8 cellular contexts compared by ENCODE assay signal in genomic region chr5:94111209-94112004, GRCh38.
DNase-seq lines count a peak whose midpoint lies in the region; ATAC-seq, FAIRE-seq and TF ChIP-seq lines count a peak whose summit lies in the region.

No MANE protein-coding gene starts in this region.

- H3K36me3 ChIP-seq in adipocyte (ENCODE audit: control insufficient read depth, insufficient read depth, low read length, severe bottlenecking) (no peaks in the 10 kb centered on the region), trophoblast cell (ENCODE audit: control insufficient read depth in 1 of 2, insufficient read depth in 2 of 2, low read length in 2 of 2) (no peaks in the 10 kb centered on the region), transverse colon (no peaks in the 10 kb centered on the region)

- FAIRE-seq in GM12891 (lab: Jason Lieb, UNC) = peak; percentile 96

- DNase-seq in GM12891 (ENCODE audit: insufficient read length, low spot score) = peak; percentile 71
- DNase-seq in NCI-H1417 (lab: John Stamatoyannopoulos, UW) = peak; percentile 82 to 93 (median 92)
- peak; percentile 72 to 96 for DNase-seq in SW 1271 (lab: John Stamatoyannopoulos, UW)
- peak; percentile 97 for DNase-seq in adipocyte (ENCODE audit: low read depth)
- DNase-seq in cardiac septum (ENCODE audit: low spot score) = peak; percentile 97
- peak; percentile 95 to 97 for DNase-seq in trophoblast cell
- DNase-seq in transverse colon = peak; percentile 96

- in situ Hi-C loops in transverse colon (cut with MboI; ENCODE audit: low pct_ligation_motif_present in 1 of 4, low pct_unique_long_range_greater_than_20kb in 1 of 4, low sequenced_read_pairs in 3 of 4) = no loop called here

- H3K9me3 ChIP-seq in adipocyte (ENCODE audit: control insufficient read depth, low read length) (peaks cover 4% of the 10 kb centered on the region), trophoblast cell (ENCODE audit: insufficient read depth, low read depth, low read length) (peaks cover 2% of the 10 kb centered on the region), transverse colon (peaks cover 0 to 3% of the 10 kb centered on the region in 2 donors)

- H2BK12ac ChIP-seq in trophoblast cell (ENCODE audit: low read length) = no peak overlapping the region

- H2BK120ac ChIP-seq in trophoblast cell (ENCODE audit: insufficient read depth, low read length, poor library complexity) = peak overlapping the region; percentile 79

- H4K12ac ChIP-seq in trophoblast cell (ENCODE audit: low read depth, low read length) = peak overlapping the region; percentile 96

- H3K79me2 ChIP-seq in trophoblast cell (ENCODE audit: control insufficient read depth, insufficient read depth, low read length, poor library complexity) = peaks cover 3% of the 10 kb centered on the region

- no peak overlapping the region for H3K23ac ChIP-seq in trophoblast cell (ENCODE audit: low read length)

- peak overlapping the region; percentile 99 for H4K8ac ChIP-seq in trophoblast cell (ENCODE audit: low read depth, low read length)

- no peak for TF ChIP-seq EP300 in transverse colon (IDR thresholded peaks at IDR 0.05; ENCODE audit: low read depth)

- peak overlapping the region; percentile 78 for H4K91ac ChIP-seq in trophoblast cell (ENCODE audit: low read depth, low read length)

- H3K4me2 ChIP-seq in trophoblast cell (ENCODE audit: low read length) = peak overlapping the region; percentile 87

- peaks cover 6% of the 10 kb centered on the region for H3K79me1 ChIP-seq in trophoblast cell (ENCODE audit: low read length)

- ATAC-seq in HG02798 (IDR thresholded peaks at IDR 0.05; ENCODE audit: poor library complexity, unreplicated experiment) = peak; percentile 100

- H3K14ac ChIP-seq in trophoblast cell (ENCODE audit: low read length) = peak overlapping the region; percentile 88

- peak overlapping the region; percentile 87 for H3K9ac ChIP-seq in adipocyte (ENCODE audit: low read length)
- H3K9ac ChIP-seq in trophoblast cell (ENCODE audit: low read length) = peak overlapping the region; percentile 85

- no CpG with 5 or more reads among the region's 51 CpGs for WGBS in trophoblast cell (ENCODE audit: extremely low coverage, insufficient coverage, insufficient read length)
- 2 to 5% methylated on average over 10 to 47 of the region's 51 CpGs for WGBS in transverse colon (ENCODE audit: low coverage in 1 of 2), 2 donors

- H2BK5ac ChIP-seq in trophoblast cell (ENCODE audit: low read depth, low read length, poor library complexity) = peak overlapping the region; percentile 49

- H3K4ac ChIP-seq in trophoblast cell (ENCODE audit: low read depth, low read length) = peak overlapping the region; percentile 65

- intact Hi-C loops in cardiac septum (cut with DNase I) = loop anchor here (5.0 kb wide), 2 partner anchors 489 to 529 kb away; partner anchors contain the start of genes NR2F1 and NR2F1-AS1
- intact Hi-C loops in transverse colon (cut with DNase I; ENCODE audit: low total_unique reads) = no loop called here

- peak overlapping the region; percentile 100 for H2AFZ ChIP-seq in trophoblast cell (ENCODE audit: insufficient read depth, low read length, poor library complexity)

- no peak overlapping the region for H2AK5ac ChIP-seq in trophoblast cell (ENCODE audit: low read length)

- peak overlapping the region; percentile 91 for H3K4me3 ChIP-seq in adipocyte (ENCODE audit: low read length)
- H3K4me3 ChIP-seq in trophoblast cell (ENCODE audit: low read depth, low read length) = peak overlapping the region; percentile 94
- H3K4me3 ChIP-seq in transverse colon = peak overlapping the region; percentile 61 to 91 (median 80)

- TF ChIP-seq POLR2A in GM12891 (IDR thresholded peaks at IDR 0.05; ENCODE audit: low read depth, low read length) (no peak; the same call in 1 of the 2 replicates), transverse colon (IDR thresholded peaks at IDR 0.05) (peak; percentile 72)

- H3K4me1 ChIP-seq in adipocyte (ENCODE audit: control insufficient read depth, insufficient read depth, low read length) = peaks cover 8% of the 10 kb centered on the region
- H3K4me1 ChIP-seq in trophoblast cell (ENCODE audit: control insufficient read depth in 1 of 2, insufficient read depth in 2 of 2, low read length in 2 of 2) = no peaks in the 10 kb centered on the region
- H3K4me1 ChIP-seq in transverse colon = peaks cover 0 to 9% (median 2%) of the 10 kb centered on the region in 4 donors

- TF ChIP-seq CTCF in transverse colon (IDR thresholded peaks at IDR 0.05) = peak in 4 of 5 experiments; percentile 12 to 49 (median 16)

- H3K27me3 ChIP-seq in adipocyte (replicated peaks; ENCODE audit: control insufficient read depth, insufficient read depth, low read length) (no peaks in the 10 kb centered on the region), trophoblast cell (ENCODE audit: insufficient read depth, low read length) (no peaks in the 10 kb centered on the region), transverse colon (no peaks in the 10 kb centered on the region)

- H3K27ac ChIP-seq in trophoblast cell (ENCODE audit: low read depth, low read length) (peak overlapping the region; percentile 61), transverse colon (peak overlapping the region; percentile 87 to 91 (median 89))

- H3K18ac ChIP-seq in trophoblast cell (ENCODE audit: low read length) = peak overlapping the region; percentile 92

TF ChIP-seq in GM12891, 5 proteins besides CTCF, POLR2A, EP300 and RAD21:
- TF ChIP-seq TAF1 (IDR thresholded peaks at IDR 0.05; ENCODE audit: low read depth, low read length) = peak; percentile 54; the same call in 1 of the 2 replicates
- TF ChIP-seq SPI1 (IDR thresholded peaks at IDR 0.05; ENCODE audit: low read depth, low read length) = no peak
- TF ChIP-seq POLR2AphosphoS5 (IDR thresholded peaks at IDR 0.05; ENCODE audit: low read depth, low read length) = peak; percentile 42
TF ChIP-seq in GM12891: peak in this region for 2.

Comparison
In these comparisons a context has a peak if more than half of its experiments do, and no peak if none do; other contexts are left out.
1. Peak in every context shown above with its lines: DNase-seq, ATAC-seq, H3K4me3 ChIP-seq and H3K27ac ChIP-seq.